Comparison of ENCODE assay signal across 21 cellular contexts in genomic region chr1:89624314-89624713, GRCh38.
"Had no signal": no experiment of that assay in that cellular context is flagged by ENCODE, and none has a peak within 500 bp of the region (broad histone marks: within the 10 kb centered on the region; RNA-seq: fewer than 3 reads in every experiment).

No MANE protein-coding gene starts in this region.

- H3K4me2 ChIP-seq: smooth muscle cell had no signal

- H3K27me3 ChIP-seq: sigmoid colon, stomach had no signal

- ATAC-seq: activated CD4-positive, alpha-beta T cell treated with anti-CD3 and anti-CD28 coated beads for 36 hours; activated T-cell treated with anti-CD3 and anti-CD28 coated beads, Interleukin-2, amount 50 U/mL, for 4 hours; left cardiac atrium; SK-N-SH treated with all-trans-retinoic acid at 6 μM for 48 hours; stimulated activated memory B cell treated with anti-CD40 and anti-IgM and Interleukin-4, amounts not matched to agents 10 μg/mL and 1 μg/mL and 100 μg/mL, for 72 hours; WTC11 had no signal

- H3K27ac ChIP-seq: sigmoid colon, stomach, thoracic aorta had no signal

- H3K4me1 ChIP-seq: sigmoid colon, stomach had no signal

- DNase-seq: activated CD4-positive, alpha-beta T cell treated with anti-CD3 and anti-CD28 coated beads for 36 hours; activated CD4-positive, alpha-beta T cell treated with anti-CD3 and anti-CD28 coated beads, Interleukin-2, amount 50 U/mL, for 48 hours; activated CD8-positive, alpha-beta memory T cell treated with anti-CD3 and anti-CD28 coated beads, Interleukin-2, amount 50 U/mL, for 48 hours; activated naive CD4-positive, alpha-beta T cell treated with anti-CD3 and anti-CD28 coated beads for 36 hours; activated naive CD8-positive, alpha-beta T cell treated with anti-CD3 and anti-CD28 coated beads, Interleukin-2, amount 10 ng/mL, durations not matched to agents 7 days and 5 days; activated T-cell treated with anti-CD3 and anti-CD28 coated beads, Interleukin-2, amount 50 U/mL, for 4 hours; effector CD4-positive, alpha-beta T cell; erythroblast; left cardiac atrium; mesendoderm; naive B cell; retina; sigmoid colon; stimulated activated CD4-positive, alpha-beta T cell treated with anti-CD3 and anti-CD28 coated beads, Interleukin-15, amount 100 ng/mL, for 24 hours; stomach; T-helper 9 cell had no signal

- H3K9me3 ChIP-seq: sigmoid colon, stomach, thoracic aorta had no signal

- H3K4me3 ChIP-seq: sigmoid colon, smooth muscle cell, stomach, thoracic aorta had no signal

- H3K36me3 ChIP-seq: sigmoid colon, stomach, thoracic aorta had no signal
